Comparison of ENCODE assay signal across 1 cellular context in genomic region chr15:50051811-50052419, GRCh38.
A peak's percentile ranks its signal among the peaks of the same experiment; 100 is the strongest.
TF ChIP-seq lines count a peak whose summit lies in the region.

No MANE protein-coding gene starts in this region.

TF ChIP-seq in HepG2, 621 proteins besides CTCF, POLR2A, EP300 and RAD21 (continued from another document and continues in another):
- peak; percentile 25; the same call in 1 of the 2 replicates for TF ChIP-seq FOXA3 (CRISPR knock-in tag; IDR thresholded peaks at IDR 0.05)
- TF ChIP-seq FOXA1 (IDR thresholded peaks at IDR 0.05), result no peak
- TF ChIP-seq FOXA1 (CRISPR knock-in tag; IDR thresholded peaks at IDR 0.05), result peak; percentile 45
- no peak for TF ChIP-seq MTA3 (CRISPR knock-in tag; IDR thresholded peaks at IDR 0.05)
- peak; percentile 80; the same call in 1 of the 2 replicates for TF ChIP-seq CEBPB (IDR thresholded peaks at IDR 0.05; ENCODE audit: borderline replicate concordance, low read depth, low read length)
- no peak for TF ChIP-seq ZNF138 (CRISPR knock-in tag; IDR thresholded peaks at IDR 0.05; ENCODE audit: low read depth)
- no peak for TF ChIP-seq ZNF354B (CRISPR knock-in tag; IDR thresholded peaks at IDR 0.05)
- TF ChIP-seq, protein P1, sequence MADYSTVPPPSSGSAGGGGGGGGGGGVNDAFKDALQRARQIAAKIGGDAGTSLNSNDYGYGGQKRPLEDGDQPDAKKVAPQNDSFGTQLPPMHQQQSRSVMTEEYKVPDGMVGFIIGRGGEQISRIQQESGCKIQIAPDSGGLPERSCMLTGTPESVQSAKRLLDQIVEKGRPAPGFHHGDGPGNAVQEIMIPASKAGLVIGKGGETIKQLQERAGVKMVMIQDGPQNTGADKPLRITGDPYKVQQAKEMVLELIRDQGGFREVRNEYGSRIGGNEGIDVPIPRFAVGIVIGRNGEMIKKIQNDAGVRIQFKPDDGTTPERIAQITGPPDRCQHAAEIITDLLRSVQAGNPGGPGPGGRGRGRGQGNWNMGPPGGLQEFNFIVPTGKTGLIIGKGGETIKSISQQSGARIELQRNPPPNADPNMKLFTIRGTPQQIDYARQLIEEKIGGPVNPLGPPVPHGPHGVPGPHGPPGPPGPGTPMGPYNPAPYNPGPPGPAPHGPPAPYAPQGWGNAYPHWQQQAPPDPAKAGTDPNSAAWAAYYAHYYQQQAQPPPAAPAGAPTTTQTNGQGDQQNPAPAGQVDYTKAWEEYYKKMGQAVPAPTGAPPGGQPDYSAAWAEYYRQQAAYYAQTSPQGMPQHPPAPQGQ (CRISPR knock-in tag; IDR thresholded peaks at IDR 0.05; ENCODE audit: borderline replicate concordance), result no peak
- no peak for TF ChIP-seq ZNF839 (CRISPR knock-in tag; IDR thresholded peaks at IDR 0.05; ENCODE audit: borderline replicate concordance)
- TF ChIP-seq CEBPG (CRISPR knock-in tag; IDR thresholded peaks at IDR 0.05), result peak; percentile 37; the same call in 1 of the 2 replicates
- TF ChIP-seq, protein P2, sequence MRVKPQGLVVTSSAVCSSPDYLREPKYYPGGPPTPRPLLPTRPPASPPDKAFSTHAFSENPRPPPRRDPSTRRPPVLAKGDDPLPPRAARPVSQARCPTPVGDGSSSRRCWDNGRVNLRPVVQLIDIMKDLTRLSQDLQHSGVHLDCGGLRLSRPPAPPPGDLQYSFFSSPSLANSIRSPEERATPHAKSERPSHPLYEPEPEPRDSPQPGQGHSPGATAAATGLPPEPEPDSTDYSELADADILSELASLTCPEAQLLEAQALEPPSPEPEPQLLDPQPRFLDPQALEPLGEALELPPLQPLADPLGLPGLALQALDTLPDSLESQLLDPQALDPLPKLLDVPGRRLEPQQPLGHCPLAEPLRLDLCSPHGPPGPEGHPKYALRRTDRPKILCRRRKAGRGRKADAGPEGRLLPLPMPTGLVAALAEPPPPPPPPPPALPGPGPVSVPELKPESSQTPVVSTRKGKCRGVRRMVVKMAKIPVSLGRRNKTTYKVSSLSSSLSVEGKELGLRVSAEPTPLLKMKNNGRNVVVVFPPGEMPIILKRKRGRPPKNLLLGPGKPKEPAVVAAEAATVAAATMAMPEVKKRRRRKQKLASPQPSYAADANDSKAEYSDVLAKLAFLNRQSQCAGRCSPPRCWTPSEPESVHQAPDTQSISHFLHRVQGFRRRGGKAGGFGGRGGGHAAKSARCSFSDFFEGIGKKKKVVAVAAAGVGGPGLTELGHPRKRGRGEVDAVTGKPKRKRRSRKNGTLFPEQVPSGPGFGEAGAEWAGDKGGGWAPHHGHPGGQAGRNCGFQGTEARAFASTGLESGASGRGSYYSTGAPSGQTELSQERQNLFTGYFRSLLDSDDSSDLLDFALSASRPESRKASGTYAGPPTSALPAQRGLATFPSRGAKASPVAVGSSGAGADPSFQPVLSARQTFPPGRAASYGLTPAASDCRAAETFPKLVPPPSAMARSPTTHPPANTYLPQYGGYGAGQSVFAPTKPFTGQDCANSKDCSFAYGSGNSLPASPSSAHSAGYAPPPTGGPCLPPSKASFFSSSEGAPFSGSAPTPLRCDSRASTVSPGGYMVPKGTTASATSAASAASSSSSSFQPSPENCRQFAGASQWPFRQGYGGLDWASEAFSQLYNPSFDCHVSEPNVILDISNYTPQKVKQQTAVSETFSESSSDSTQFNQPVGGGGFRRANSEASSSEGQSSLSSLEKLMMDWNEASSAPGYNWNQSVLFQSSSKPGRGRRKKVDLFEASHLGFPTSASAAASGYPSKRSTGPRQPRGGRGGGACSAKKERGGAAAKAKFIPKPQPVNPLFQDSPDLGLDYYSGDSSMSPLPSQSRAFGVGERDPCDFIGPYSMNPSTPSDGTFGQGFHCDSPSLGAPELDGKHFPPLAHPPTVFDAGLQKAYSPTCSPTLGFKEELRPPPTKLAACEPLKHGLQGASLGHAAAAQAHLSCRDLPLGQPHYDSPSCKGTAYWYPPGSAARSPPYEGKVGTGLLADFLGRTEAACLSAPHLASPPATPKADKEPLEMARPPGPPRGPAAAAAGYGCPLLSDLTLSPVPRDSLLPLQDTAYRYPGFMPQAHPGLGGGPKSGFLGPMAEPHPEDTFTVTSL (CRISPR knock-in tag; IDR thresholded peaks at IDR 0.05; ENCODE audit: borderline replicate concordance), result no peak
- TF ChIP-seq MXD3 (CRISPR knock-in tag; IDR thresholded peaks at IDR 0.05), result no peak
- TF ChIP-seq NAIF1 (CRISPR knock-in tag; IDR thresholded peaks at IDR 0.05; ENCODE audit: borderline replicate concordance), result no peak
- TF ChIP-seq TCF7 (IDR thresholded peaks at IDR 0.05; ENCODE audit: low read depth), result no peak
- no peak for TF ChIP-seq ZNF253 (CRISPR knock-in tag; IDR thresholded peaks at IDR 0.05; ENCODE audit: borderline replicate concordance)
- no peak for TF ChIP-seq ZNF776 (CRISPR knock-in tag; IDR thresholded peaks at IDR 0.05)
- TF ChIP-seq ZBTB3 (CRISPR knock-in tag; IDR thresholded peaks at IDR 0.05; ENCODE audit: borderline replicate concordance, low read depth), result no peak
- TF ChIP-seq, protein P3, sequence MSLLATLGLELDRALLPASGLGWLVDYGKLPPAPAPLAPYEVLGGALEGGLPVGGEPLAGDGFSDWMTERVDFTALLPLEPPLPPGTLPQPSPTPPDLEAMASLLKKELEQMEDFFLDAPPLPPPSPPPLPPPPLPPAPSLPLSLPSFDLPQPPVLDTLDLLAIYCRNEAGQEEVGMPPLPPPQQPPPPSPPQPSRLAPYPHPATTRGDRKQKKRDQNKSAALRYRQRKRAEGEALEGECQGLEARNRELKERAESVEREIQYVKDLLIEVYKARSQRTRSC (CRISPR knock-in tag; IDR thresholded peaks at IDR 0.05; ENCODE audit: low read depth), result no peak
- no peak for TF ChIP-seq HOXA7 (CRISPR knock-in tag; IDR thresholded peaks at IDR 0.05)
- TF ChIP-seq, protein P4, sequence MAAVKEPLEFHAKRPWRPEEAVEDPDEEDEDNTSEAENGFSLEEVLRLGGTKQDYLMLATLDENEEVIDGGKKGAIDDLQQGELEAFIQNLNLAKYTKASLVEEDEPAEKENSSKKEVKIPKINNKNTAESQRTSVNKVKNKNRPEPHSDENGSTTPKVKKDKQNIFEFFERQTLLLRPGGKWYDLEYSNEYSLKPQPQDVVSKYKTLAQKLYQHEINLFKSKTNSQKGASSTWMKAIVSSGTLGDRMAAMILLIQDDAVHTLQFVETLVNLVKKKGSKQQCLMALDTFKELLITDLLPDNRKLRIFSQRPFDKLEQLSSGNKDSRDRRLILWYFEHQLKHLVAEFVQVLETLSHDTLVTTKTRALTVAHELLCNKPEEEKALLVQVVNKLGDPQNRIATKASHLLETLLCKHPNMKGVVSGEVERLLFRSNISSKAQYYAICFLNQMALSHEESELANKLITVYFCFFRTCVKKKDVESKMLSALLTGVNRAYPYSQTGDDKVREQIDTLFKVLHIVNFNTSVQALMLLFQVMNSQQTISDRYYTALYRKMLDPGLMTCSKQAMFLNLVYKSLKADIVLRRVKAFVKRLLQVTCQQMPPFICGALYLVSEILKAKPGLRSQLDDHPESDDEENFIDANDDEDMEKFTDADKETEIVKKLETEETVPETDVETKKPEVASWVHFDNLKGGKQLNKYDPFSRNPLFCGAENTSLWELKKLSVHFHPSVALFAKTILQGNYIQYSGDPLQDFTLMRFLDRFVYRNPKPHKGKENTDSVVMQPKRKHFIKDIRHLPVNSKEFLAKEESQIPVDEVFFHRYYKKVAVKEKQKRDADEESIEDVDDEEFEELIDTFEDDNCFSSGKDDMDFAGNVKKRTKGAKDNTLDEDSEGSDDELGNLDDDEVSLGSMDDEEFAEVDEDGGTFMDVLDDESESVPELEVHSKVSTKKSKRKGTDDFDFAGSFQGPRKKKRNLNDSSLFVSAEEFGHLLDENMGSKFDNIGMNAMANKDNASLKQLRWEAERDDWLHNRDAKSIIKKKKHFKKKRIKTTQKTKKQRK (IDR thresholded peaks at IDR 0.05; ENCODE audit: low read length), result no peak
- TF ChIP-seq HOXA5 (CRISPR knock-in tag; IDR thresholded peaks at IDR 0.05), result 0 out of 2 replicates have a peak, but pooled peaks have one; percentile 46
- 0 out of 2 replicates have a peak, but pooled peaks have one; percentile 30 for TF ChIP-seq FOSL2 (CRISPR knock-in tag; IDR thresholded peaks at IDR 0.05)
- no peak for TF ChIP-seq ZNF660 (CRISPR knock-in tag; IDR thresholded peaks at IDR 0.05; ENCODE audit: borderline replicate concordance, low read depth)
- TF ChIP-seq RFXAP (CRISPR knock-in tag; IDR thresholded peaks at IDR 0.05; ENCODE audit: borderline replicate concordance), result no peak
- TF ChIP-seq, protein P5, sequence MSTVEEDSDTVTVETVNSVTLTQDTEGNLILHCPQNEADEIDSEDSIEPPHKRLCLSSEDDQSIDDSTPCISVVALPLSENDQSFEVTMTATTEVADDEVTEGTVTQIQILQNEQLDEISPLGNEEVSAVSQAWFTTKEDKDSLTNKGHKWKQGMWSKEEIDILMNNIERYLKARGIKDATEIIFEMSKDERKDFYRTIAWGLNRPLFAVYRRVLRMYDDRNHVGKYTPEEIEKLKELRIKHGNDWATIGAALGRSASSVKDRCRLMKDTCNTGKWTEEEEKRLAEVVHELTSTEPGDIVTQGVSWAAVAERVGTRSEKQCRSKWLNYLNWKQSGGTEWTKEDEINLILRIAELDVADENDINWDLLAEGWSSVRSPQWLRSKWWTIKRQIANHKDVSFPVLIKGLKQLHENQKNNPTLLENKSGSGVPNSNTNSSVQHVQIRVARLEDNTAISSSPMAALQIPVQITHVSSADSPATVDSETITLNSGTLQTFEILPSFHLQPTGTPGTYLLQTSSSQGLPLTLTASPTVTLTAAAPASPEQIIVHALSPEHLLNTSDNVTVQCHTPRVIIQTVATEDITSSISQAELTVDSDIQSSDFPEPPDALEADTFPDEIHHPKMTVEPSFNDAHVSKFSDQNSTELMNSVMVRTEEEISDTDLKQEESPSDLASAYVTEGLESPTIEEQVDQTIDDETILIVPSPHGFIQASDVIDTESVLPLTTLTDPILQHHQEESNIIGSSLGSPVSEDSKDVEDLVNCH (CRISPR knock-in tag; IDR thresholded peaks at IDR 0.05), result no peak
- no peak for TF ChIP-seq ONECUT2 (CRISPR knock-in tag; IDR thresholded peaks at IDR 0.05)
- TF ChIP-seq PHF5A (CRISPR knock-in tag; IDR thresholded peaks at IDR 0.05; ENCODE audit: low read depth, unreplicated experiment), result no peak
- TF ChIP-seq GATAD1 (CRISPR knock-in tag; IDR thresholded peaks at IDR 0.05), result no peak
- TF ChIP-seq FOXJ3 (CRISPR knock-in tag; IDR thresholded peaks at IDR 0.05; ENCODE audit: borderline replicate concordance), result no peak
- no peak for TF ChIP-seq GLI4 (CRISPR knock-in tag; IDR thresholded peaks at IDR 0.05; ENCODE audit: borderline replicate concordance)
- no peak for TF ChIP-seq SMAD1 (CRISPR knock-in tag; IDR thresholded peaks at IDR 0.05; ENCODE audit: borderline replicate concordance, low read depth)
- no peak for TF ChIP-seq ZMYM3 (CRISPR knock-in tag; IDR thresholded peaks at IDR 0.05)
- TF ChIP-seq ZNF12 (CRISPR knock-in tag; IDR thresholded peaks at IDR 0.05), result no peak
- no peak for TF ChIP-seq ZNF564 (CRISPR knock-in tag; IDR thresholded peaks at IDR 0.05)
- no peak for TF ChIP-seq XBP1 (CRISPR knock-in tag; IDR thresholded peaks at IDR 0.05)
- no peak for TF ChIP-seq ZNF24 (IDR thresholded peaks at IDR 0.05)
- TF ChIP-seq STAG1 (CRISPR knock-in tag; IDR thresholded peaks at IDR 0.05), result peak; percentile 65
- no peak for TF ChIP-seq NCOA1 (CRISPR knock-in tag; IDR thresholded peaks at IDR 0.05)
- TF ChIP-seq ZNF841 (CRISPR knock-in tag; IDR thresholded peaks at IDR 0.05; ENCODE audit: borderline replicate concordance), result no peak
- no peak for TF ChIP-seq KLF12 (CRISPR knock-in tag; IDR thresholded peaks at IDR 0.05; ENCODE audit: borderline replicate concordance)
- TF ChIP-seq GPBP1L1 (CRISPR knock-in tag; IDR thresholded peaks at IDR 0.05), result no peak
- TF ChIP-seq ARID5B (CRISPR knock-in tag; IDR thresholded peaks at IDR 0.05), result 0 out of 2 replicates have a peak, but pooled peaks have one; percentile 18
- peak; percentile 66 for TF ChIP-seq SMC3 (IDR thresholded peaks at IDR 0.05; ENCODE audit: low read length)
- TF ChIP-seq ZNF691 (CRISPR knock-in tag; IDR thresholded peaks at IDR 0.05; ENCODE audit: borderline replicate concordance, low read depth), result no peak
